12 cellular contexts compared by ENCODE assay signal in genomic region chr7:4650471-4651047, GRCh38. TPM values are rescaled to one million over a fixed set of nuclear protein-coding genes. Genes with fewer than 3 reads are reported as not detected.
DNase-seq lines count a peak whose midpoint lies in the region; ATAC-seq and TF ChIP-seq lines count a peak whose summit lies in the region.
"Had no signal": no experiment of that assay in that cellular context is flagged by ENCODE, and none has a peak within 500 bp of the region (broad histone marks: within the 10 kb centered on the region; RNA-seq: fewer than 3 reads in every experiment).

No MANE protein-coding gene starts in this region.

- DNase-seq in Panc1 (ENCODE audit: low read depth, low spot score) (no peak), fibroblast of mammary gland (ENCODE audit: low read depth) (peak; percentile 44), tibial artery (no peak), NCI-H1105 (lab: John Stamatoyannopoulos, UW) (no peak), BE2C (no peak), H4 (ENCODE audit: low spot score) (no peak)
- DNase-seq: activated T-cell treated with anti-CD3 and anti-CD28 coated beads, Interleukin-2, amount 50 U/mL, for 24 hours; Karpas-422; left lung; NCI-H526 treated with DMSO at 0.1 percent for 48 hours had no signal

- 59 to 80% methylated on average over 13 to 17 of the region's 18 CpGs for WGBS in mesodermal cell (ENCODE audit: insufficient coverage in 2 of 2), 2 experiments

- no peak for TF ChIP-seq CTCF in Panc1 (IDR thresholded peaks at IDR 0.05)
- no peak for TF ChIP-seq CTCF in fibroblast of mammary gland (conservative IDR thresholded peaks at IDR 0.05; ENCODE audit: control insufficient read depth, insufficient read depth, low read depth, low read length)
- TF ChIP-seq CTCF in tibial artery (IDR thresholded peaks at IDR 0.05): no peak
- TF ChIP-seq CTCF in BE2C (IDR thresholded peaks at IDR 0.05; ENCODE audit: low read depth, low read length): no peak

- no peaks in the 10 kb centered on the region for H3K27me3 ChIP-seq in Panc1 (ENCODE audit: control insufficient read depth, insufficient read depth, low read length)
- H3K27me3 ChIP-seq in tibial artery: no peaks in the 10 kb centered on the region
- H3K27me3 ChIP-seq in BE2C: no peaks in the 10 kb centered on the region
- H3K27me3 ChIP-seq: left lung had no signal

- no peak overlapping the region for H3K4me3 ChIP-seq in Panc1 (ENCODE audit: low read depth in 2 of 2, low read length in 2 of 2)
- H3K4me3 ChIP-seq in fibroblast of mammary gland (ENCODE audit: control insufficient read depth, low read depth, low read length): no peak overlapping the region
- H3K4me3 ChIP-seq in mesodermal cell (ENCODE audit: extremely low read depth, insufficient read depth, low read length, poor library complexity, severe bottlenecking): no peak overlapping the region
- no peak overlapping the region for H3K4me3 ChIP-seq in tibial artery
- no peak overlapping the region for H3K4me3 ChIP-seq in BE2C (ENCODE audit: low read depth, low read length)
- H3K4me3 ChIP-seq: left lung had no signal

- H3K9me3 ChIP-seq in Panc1 (ENCODE audit: control insufficient read depth, insufficient read depth, low read depth, low read length) (no peaks in the 10 kb centered on the region), mesodermal cell (ENCODE audit: control insufficient read depth, low read length) (peaks cover 3% of the 10 kb centered on the region), tibial artery (no peaks in the 10 kb centered on the region), BE2C (no peaks in the 10 kb centered on the region)
- H3K9me3 ChIP-seq: left lung had no signal

- H3K27ac ChIP-seq in Panc1 (ENCODE audit: low read length) (no peak overlapping the region), mesodermal cell (ENCODE audit: low read depth, low read length, severe bottlenecking) (peak overlapping the region; percentile 84), tibial artery (peak overlapping the region; percentile 26 to 46)
- H3K27ac ChIP-seq: left lung had no signal

- CTCF ChIA-PET in Panc1 (lab: Charles Lee): interaction anchor here (0.6 kb wide), 2 partner anchors 9 to 35 kb away, joined by 3 read pairs; no protein-coding TSS in a partner anchor

- in situ Hi-C loops in Panc1 (cut with HindIII; ENCODE audit: low pct_unique_long_range_greater_than_20kb, low sequenced_read_pairs): no loop called here

- H3K4me1 ChIP-seq in Panc1 (ENCODE audit: control insufficient read depth, insufficient read depth, low read length) (no peaks in the 10 kb centered on the region), mesodermal cell (ENCODE audit: control insufficient read depth, insufficient read depth, low read length, poor library complexity, severe bottlenecking) (no peaks in the 10 kb centered on the region), tibial artery (peaks cover 0 to 13% (median 2%) of the 10 kb centered on the region in 4 donors), BE2C (no peaks in the 10 kb centered on the region)
- H3K4me1 ChIP-seq: left lung had no signal

- intact Hi-C loops in Panc1 (cut with micrococcal nuclease; ENCODE audit: unreplicated experiment) (no loop called here), tibial artery (cut with DNase I; ENCODE audit: low total_unique reads) (no loop called here)

- ATAC-seq in Panc1 (peak; percentile 58), GM18511 (IDR thresholded peaks at IDR 0.05; ENCODE audit: unreplicated experiment) (no peak)
- ATAC-seq: left lung had no signal

- POLR2A ChIA-PET in Panc1 (lab: Charles Lee): interaction anchor here (0.6 to 0.7 kb wide), 2 partner anchors 83 to 413 kb away, joined by 3 to 8 read pairs; no protein-coding TSS in a partner anchor

- BruUV-seq in Panc1 (replicated peaks; lab: Mats Ljungman, UMichigan): no TSS peak

- H3K36me3 ChIP-seq in Panc1 (ENCODE audit: control insufficient read depth, insufficient read depth, low read length) (no peaks in the 10 kb centered on the region), mesodermal cell (ENCODE audit: control insufficient read depth, insufficient read depth, low read length) (no peaks in the 10 kb centered on the region), tibial artery (no peaks in the 10 kb centered on the region), BE2C (no peaks in the 10 kb centered on the region)
- H3K36me3 ChIP-seq: left lung had no signal

RNA-seq across cellular contexts. Expression of gene FOXK1, which starts 31.5 kb away (rescaled TPM):
- 72.7 TPM for total RNA-seq in Panc1 (2021; ENCODE audit: unreplicated experiment)
- 17.7 TPM for polyA plus RNA-seq in Panc1 (2012; ENCODE audit: insufficient read length)
- 15.0 TPM for polyA plus RNA-seq in mesodermal cell (2013, experiment 1 of 2)
- 11.8 TPM for polyA plus RNA-seq in mesodermal cell (2013, experiment 2 of 2)
- polyA plus RNA-seq in BE2C (2012; ENCODE audit: insufficient read depth, insufficient read length, low read depth): 26.0 TPM
- total RNA-seq in H4 (2014; rRNA removed; shearing (Covaris generic)): 11.9 and 12.8 TPM in 2 replicates
